2 cellular contexts compared by ENCODE assay signal in genomic region chr7:1811850-1812692, GRCh38.
TF ChIP-seq lines count a peak whose summit lies in the region.

No MANE protein-coding gene starts in this region.

TF ChIP-seq in IMR-90, 13 proteins besides CTCF, POLR2A, EP300 and RAD21 (continued from another document):
- TF ChIP-seq MAZ (IDR thresholded peaks at IDR 0.05; ENCODE audit: borderline replicate concordance, low read depth, low read length) (no peak), FOS (IDR thresholded peaks at IDR 0.05; ENCODE audit: low read depth, low read length) (no peak), CHD1 (IDR thresholded peaks at IDR 0.05; ENCODE audit: low read depth, low read length) (no peak), RFX5 (IDR thresholded peaks at IDR 0.05; ENCODE audit: low read depth, low read length) (no peak), SMC3 (IDR thresholded peaks at IDR 0.05; ENCODE audit: low read depth, low read length) (peak; percentile 19; the same call in 1 of the 2 replicates), BHLHE40 (IDR thresholded peaks at IDR 0.05; ENCODE audit: low read depth, low read length) (no peak), MXI1 (IDR thresholded peaks at IDR 0.05; ENCODE audit: borderline replicate concordance, low read depth, low read length) (no peak)

TF ChIP-seq in GM12878, 131 proteins besides CTCF, POLR2A, EP300 and RAD21:
- TF ChIP-seq CEBPZ (IDR thresholded peaks at IDR 0.05; ENCODE audit: low read depth, low read length), result no peak
- TF ChIP-seq CEBPB (IDR thresholded peaks at IDR 0.05; ENCODE audit: borderline replicate concordance in 1 of 2, low read depth in 2 of 2, low read length in 2 of 2), result no peak
- TF ChIP-seq, protein P1, sequence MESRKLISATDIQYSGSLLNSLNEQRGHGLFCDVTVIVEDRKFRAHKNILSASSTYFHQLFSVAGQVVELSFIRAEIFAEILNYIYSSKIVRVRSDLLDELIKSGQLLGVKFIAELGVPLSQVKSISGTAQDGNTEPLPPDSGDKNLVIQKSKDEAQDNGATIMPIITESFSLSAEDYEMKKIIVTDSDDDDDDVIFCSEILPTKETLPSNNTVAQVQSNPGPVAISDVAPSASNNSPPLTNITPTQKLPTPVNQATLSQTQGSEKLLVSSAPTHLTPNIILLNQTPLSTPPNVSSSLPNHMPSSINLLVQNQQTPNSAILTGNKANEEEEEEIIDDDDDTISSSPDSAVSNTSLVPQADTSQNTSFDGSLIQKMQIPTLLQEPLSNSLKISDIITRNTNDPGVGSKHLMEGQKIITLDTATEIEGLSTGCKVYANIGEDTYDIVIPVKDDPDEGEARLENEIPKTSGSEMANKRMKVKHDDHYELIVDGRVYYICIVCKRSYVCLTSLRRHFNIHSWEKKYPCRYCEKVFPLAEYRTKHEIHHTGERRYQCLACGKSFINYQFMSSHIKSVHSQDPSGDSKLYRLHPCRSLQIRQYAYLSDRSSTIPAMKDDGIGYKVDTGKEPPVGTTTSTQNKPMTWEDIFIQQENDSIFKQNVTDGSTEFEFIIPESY (IDR thresholded peaks at IDR 0.05), result no peak
- TF ChIP-seq RBBP5 (conservative IDR thresholded peaks at IDR 0.05), result no peak
- TF ChIP-seq SRF (IDR thresholded peaks at IDR 0.05; ENCODE audit: low read depth in 2 of 2, low read length in 2 of 2), result no peak
- TF ChIP-seq HDAC2 (IDR thresholded peaks at IDR 0.05), result no peak
- TF ChIP-seq NRF1 (conservative IDR thresholded peaks at IDR 0.05; ENCODE audit: low read depth, low read length), result no peak
- no peak for TF ChIP-seq PAX8 (IDR thresholded peaks at IDR 0.05)
- TF ChIP-seq ZNF384 (IDR thresholded peaks at IDR 0.05; ENCODE audit: borderline replicate concordance, low read depth, low read length), result no peak
- no peak for TF ChIP-seq HDGF (IDR thresholded peaks at IDR 0.05)
- TF ChIP-seq BHLHE40 (IDR thresholded peaks at IDR 0.05; ENCODE audit: borderline replicate concordance in 1 of 2, low read depth in 2 of 2, low read length in 1 of 2), result no peak
- TF ChIP-seq GABPA (IDR thresholded peaks at IDR 0.05; ENCODE audit: low read depth), result no peak
- no peak for TF ChIP-seq PAX5 (IDR thresholded peaks at IDR 0.05; ENCODE audit: borderline replicate concordance, low read depth, low read length)
- no peak for TF ChIP-seq YBX1 (IDR thresholded peaks at IDR 0.05)
- no peak for TF ChIP-seq MYB (IDR thresholded peaks at IDR 0.05; ENCODE audit: borderline replicate concordance, low read depth, low read length)
- no peak for TF ChIP-seq KAT2A (conservative IDR thresholded peaks at IDR 0.05; ENCODE audit: control insufficient read depth, low read depth, low read length)
- TF ChIP-seq, protein P2, sequence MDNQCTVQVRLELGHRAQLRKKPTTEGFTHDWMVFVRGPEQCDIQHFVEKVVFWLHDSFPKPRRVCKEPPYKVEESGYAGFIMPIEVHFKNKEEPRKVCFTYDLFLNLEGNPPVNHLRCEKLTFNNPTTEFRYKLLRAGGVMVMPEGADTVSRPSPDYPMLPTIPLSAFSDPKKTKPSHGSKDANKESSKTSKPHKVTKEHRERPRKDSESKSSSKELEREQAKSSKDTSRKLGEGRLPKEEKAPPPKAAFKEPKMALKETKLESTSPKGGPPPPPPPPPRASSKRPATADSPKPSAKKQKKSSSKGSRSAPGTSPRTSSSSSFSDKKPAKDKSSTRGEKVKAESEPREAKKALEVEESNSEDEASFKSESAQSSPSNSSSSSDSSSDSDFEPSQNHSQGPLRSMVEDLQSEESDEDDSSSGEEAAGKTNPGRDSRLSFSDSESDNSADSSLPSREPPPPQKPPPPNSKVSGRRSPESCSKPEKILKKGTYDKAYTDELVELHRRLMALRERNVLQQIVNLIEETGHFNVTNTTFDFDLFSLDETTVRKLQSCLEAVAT (IDR thresholded peaks at IDR 0.05), result no peak
- no peak for TF ChIP-seq ZNF687 (IDR thresholded peaks at IDR 0.05)
- no peak for TF ChIP-seq CBFB (IDR thresholded peaks at IDR 0.05; ENCODE audit: low read depth)
- TF ChIP-seq SUPT20H (IDR thresholded peaks at IDR 0.05; ENCODE audit: borderline replicate concordance, control insufficient read depth, low read depth, low read length), result no peak
